In the genomic region with DNA sequence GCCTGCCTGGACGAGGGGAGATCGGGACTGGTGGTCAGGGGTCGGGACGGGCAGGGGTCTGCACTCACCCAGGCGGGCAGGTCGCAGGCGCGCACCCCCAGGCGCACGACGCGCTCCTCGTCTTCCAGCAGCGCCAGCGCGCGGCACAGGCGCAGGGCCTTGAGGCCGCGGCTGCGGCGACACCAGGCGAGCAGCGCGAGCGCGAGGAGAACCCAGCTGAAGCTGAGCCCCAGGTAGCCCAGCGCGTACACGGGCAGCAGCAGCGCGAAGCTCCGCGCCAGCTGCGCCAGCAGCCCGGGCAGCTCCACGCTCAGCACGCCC, we compare ENCODE assay signal across 8 cellular contexts. TPM values are rescaled to one million over a fixed set of nuclear protein-coding genes. Genes with fewer than 3 reads are reported as not detected.
DNase-seq lines count a peak whose midpoint lies in the region; ATAC-seq and TF ChIP-seq lines count a peak whose summit lies in the region.

No MANE protein-coding gene starts in this region.

- H3K4me1 ChIP-seq in ACC112 (ENCODE audit: control insufficient read depth, insufficient read depth, low read length, unreplicated experiment) (peaks cover 16% of the 10 kb centered on the region), mucosa of rectum (ENCODE audit: control insufficient read depth in 2 of 2, insufficient read depth in 2 of 2, low read length in 2 of 2) (peaks cover 15 to 18% of the 10 kb centered on the region in 2 donors), stomach (peaks cover 7 to 49% (median 37%) of the 10 kb centered on the region in 4 donors)

- CTCF ChIA-PET in activated CD4-positive, alpha-beta T cell treated with anti-CD3 and anti-CD28 coated beads, Interleukin-2, amount 10 ng/mL, durations not matched to agents 7 days and 5 days (lab: Charles Lee): interaction anchor here (1.4 to 1.9 kb wide), 3 partner anchors 12 to 35 kb away, joined by 4 to 9 read pairs (median 4); no protein-coding TSS in a partner anchor

- intact Hi-C loops in stomach (cut with DNase I; ENCODE audit: low total_unique reads): no loop called here

- no peak for TF ChIP-seq EP300 in stomach (IDR thresholded peaks at IDR 0.05)

- H3K9me3 ChIP-seq in mucosa of rectum (ENCODE audit: control insufficient read depth in 2 of 2, low read length in 2 of 2): no peaks in the 10 kb centered on the region
- no peaks in the 10 kb centered on the region for H3K9me3 ChIP-seq in stomach

- no peak overlapping the region for H2AFZ ChIP-seq in ACC112 (ENCODE audit: low read length, unreplicated experiment)

- peaks cover 4% of the 10 kb centered on the region for H3K27me3 Mint-ChIP-seq in activated CD4-positive, alpha-beta T cell treated with anti-CD3 and anti-CD28 coated beads, Interleukin-2, amount 10 ng/mL, durations not matched to agents 7 days and 5 days

- peak overlapping the region; percentile 88 for H3K27ac Mint-ChIP-seq in activated CD4-positive, alpha-beta T cell treated with anti-CD3 and anti-CD28 coated beads, Interleukin-2, amount 10 ng/mL, durations not matched to agents 7 days and 5 days

- H3K36me3 ChIP-seq in ACC112 (ENCODE audit: insufficient read depth, low read length) (no peaks in the 10 kb centered on the region), mucosa of rectum (ENCODE audit: control insufficient read depth in 2 of 2, insufficient read depth in 2 of 2, low read length in 2 of 2) (no peaks in the 10 kb centered on the region), stomach (no peaks in the 10 kb centered on the region)

- peak overlapping the region; percentile 95 to 100 for H3K9ac ChIP-seq in mucosa of rectum (ENCODE audit: low read depth in 1 of 2, low read length in 2 of 2)

- H3K4me3 Mint-ChIP-seq in activated CD4-positive, alpha-beta T cell treated with anti-CD3 and anti-CD28 coated beads, Interleukin-2, amount 10 ng/mL, durations not matched to agents 7 days and 5 days: peak overlapping the region; percentile 97

- peaks cover 47% of the 10 kb centered on the region for H3K79me2 ChIP-seq in ACC112 (ENCODE audit: control insufficient read depth, insufficient read depth, low read length, unreplicated experiment)

- no peaks in the 10 kb centered on the region for H3K9me3 Mint-ChIP-seq in activated CD4-positive, alpha-beta T cell treated with anti-CD3 and anti-CD28 coated beads, Interleukin-2, amount 10 ng/mL, durations not matched to agents 7 days and 5 days

- TF ChIP-seq POLR2A in NB4 (IDR thresholded peaks at IDR 0.05; ENCODE audit: extremely low read depth, insufficient read length) (no peak), stomach (IDR thresholded peaks at IDR 0.05) (no peak)

- DNase-seq in NB4 (ENCODE audit: low read depth) (peak; percentile 91), epithelial cell of prostate (ENCODE audit: low read depth, low spot score) (no peak), stomach (peak; percentile 65)
- DNase-seq in activated CD4-positive, alpha-beta T cell treated with anti-CD3 and anti-CD28 coated beads, Interleukin-2, amount 10 ng/mL, durations not matched to agents 7 days and 5 days: peak; percentile 67

- 0 to 2% (median 0%) methylated on average over 1 to 38 of the region's 38 CpGs for WGBS in stomach, 5 donors

- peak overlapping the region; percentile 84 for H3K4me3 ChIP-seq in ACC112 (ENCODE audit: low read depth, low read length)
- H3K4me3 ChIP-seq in NB4 (ENCODE audit: low read depth, low read length): peak overlapping the region; percentile 96
- H3K4me3 ChIP-seq in mucosa of rectum (ENCODE audit: low read length in 2 of 2): peak overlapping the region; percentile 79 to 94
- H3K4me3 ChIP-seq in stomach: peak overlapping the region; percentile 86 to 92 (median 90)

- H3K27me3 ChIP-seq in ACC112 (ENCODE audit: insufficient read depth, low read length) (no peaks in the 10 kb centered on the region), mucosa of rectum (ENCODE audit: control insufficient read depth in 2 of 2, insufficient read depth in 2 of 2, low read length in 2 of 2) (no peaks in the 10 kb centered on the region), stomach (no peaks in the 10 kb centered on the region)

- peaks cover 22% of the 10 kb centered on the region for H3K36me3 Mint-ChIP-seq in activated CD4-positive, alpha-beta T cell treated with anti-CD3 and anti-CD28 coated beads, Interleukin-2, amount 10 ng/mL, durations not matched to agents 7 days and 5 days (ENCODE audit: low read depth)

- TF ChIP-seq CTCF in GM12873 (IDR thresholded peaks at IDR 0.05; ENCODE audit: insufficient read depth, low read depth, low read length, missing control alignments): peak; percentile 5
- TF ChIP-seq CTCF in NB4 (IDR thresholded peaks at IDR 0.05; ENCODE audit: low read depth, low read length): no peak
- no peak for TF ChIP-seq CTCF in stomach (IDR thresholded peaks at IDR 0.05)

- ATAC-seq in HG02642 (IDR thresholded peaks at IDR 0.05; ENCODE audit: poor library complexity, unreplicated experiment): peak; percentile 58

- POLR2A ChIA-PET in activated CD4-positive, alpha-beta T cell treated with anti-CD3 and anti-CD28 coated beads, Interleukin-2, amount 10 ng/mL, durations not matched to agents 7 days and 5 days (lab: Charles Lee): interaction anchor here (0.6 to 0.9 kb wide), 2 partner anchors 47 to 65 kb away, joined by 3 read pairs; no protein-coding TSS in a partner anchor

- H3K4me1 Mint-ChIP-seq in activated CD4-positive, alpha-beta T cell treated with anti-CD3 and anti-CD28 coated beads, Interleukin-2, amount 10 ng/mL, durations not matched to agents 7 days and 5 days: peaks cover 45% of the 10 kb centered on the region

- H3K27ac ChIP-seq in ACC112 (ENCODE audit: low read depth, low read length) (peak overlapping the region; percentile 88), epithelial cell of prostate (peak overlapping the region; percentile 87), mucosa of rectum (ENCODE audit: low read depth in 2 of 2, low read length in 2 of 2) (peak overlapping the region; percentile 99 to 100), stomach (peak overlapping the region; percentile 92 to 100 (median 100))

RNA-seq across cellular contexts. Expression of a gene that starts 0.3 kb away (rescaled TPM):
- 100 to 1,000 TPM; 116 to 124 TPM for total RNA-seq in activated CD4-positive, alpha-beta T cell treated with anti-CD3 and anti-CD28 coated beads, Interleukin-2, amount 10 ng/mL, durations not matched to agents 7 days and 5 days
- total RNA-seq in stomach: 100 to 1,000 TPM in 2 of 5 donors, 10 to 100 TPM in 3; 21.6 to 137 (median 62.6) TPM
- 10 to 100 TPM in 1 of 3 donors, 1 to 10 TPM in 2; 7.6 to 22.2 (median 7.8) TPM for polyA plus RNA-seq in stomach

RNA-seq across cellular contexts. Expression of a gene that starts 27.4 kb away (rescaled TPM):
- total RNA-seq in activated CD4-positive, alpha-beta T cell treated with anti-CD3 and anti-CD28 coated beads, Interleukin-2, amount 10 ng/mL, durations not matched to agents 7 days and 5 days: 10 to 100 TPM; 10.6 to 13.2 TPM
- 10 to 100 TPM; 12.3 to 33.5 (median 22.0) TPM for total RNA-seq in stomach
- 1 to 10 TPM; 8.1 to 9.5 (median 8.2) TPM for polyA plus RNA-seq in stomach
